14 cellular contexts compared by ENCODE assay signal in the genomic region with DNA sequence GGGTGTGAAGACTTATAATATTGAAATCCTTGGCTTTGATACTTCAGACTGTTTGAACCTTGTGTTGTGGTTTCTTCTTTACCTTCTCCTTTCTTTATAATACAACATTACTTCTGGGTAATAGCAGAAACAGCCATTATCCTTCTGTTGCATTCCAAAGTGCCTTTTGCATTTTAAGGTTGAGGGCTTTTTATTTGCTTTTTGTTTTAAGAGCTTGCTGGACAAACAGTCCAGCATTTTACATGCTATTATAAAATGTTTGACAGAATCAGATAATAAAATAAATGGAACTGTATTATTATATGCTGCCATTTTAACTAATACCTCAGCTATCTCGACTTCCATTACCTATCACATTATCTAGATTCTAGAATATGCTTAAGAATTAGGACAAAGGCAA. TPM values are rescaled to one million over a fixed set of nuclear protein-coding genes. Genes with fewer than 3 reads are reported as not detected.
DNase-seq lines count a peak whose midpoint lies in the region; ATAC-seq and TF ChIP-seq lines count a peak whose summit lies in the region.
"Had no signal": no experiment of that assay in that cellular context is flagged by ENCODE, and none has a peak within 500 bp of the region (broad histone marks: within the 10 kb centered on the region; RNA-seq: fewer than 3 reads in every experiment).

No MANE protein-coding gene starts in this region.

- peak; percentile 73 for DNase-seq in DMS79 (lab: John Stamatoyannopoulos, UW)
- DNase-seq in PC-3, result no peak
- no peak for DNase-seq in progenitor cell of endocrine pancreas (ENCODE audit: low spot score, unreplicated experiment)
- DNase-seq in spleen, result no peak
- no peak for DNase-seq in SIG-M5 (lab: John Stamatoyannopoulos, UW)
- DNase-seq: Calu3; CD4-positive, alpha-beta T cell; DMS 273 treated with DMSO at 0.1 percent for 48 hours; EL; H7; IMR-90 had no signal

- CTCF ChIA-PET in PC-3 (lab: Charles Lee), result interaction anchor here (0.6 kb wide), 2 partner anchors 118 to 1116 kb away, joined by 3 to 8 read pairs; a partner anchor contains a TSS

- ATAC-seq in PC-3, result peak; percentile 86
- ATAC-seq in GM19463 (IDR thresholded peaks at IDR 0.05; ENCODE audit: unreplicated experiment), result no peak
- ATAC-seq: GM23338 had no signal

- intact Hi-C loops in PC-3 (cut with micrococcal nuclease), result no loop called here
- intact Hi-C loops in spleen (cut with DNase I; ENCODE audit: low total_unique reads), result no loop called here

- H3K4me2 ChIP-seq in PC-3 (ENCODE audit: low read length), result no peak overlapping the region
- H3K4me2 ChIP-seq: BLaER1 treated with 17β-estradiol and CSF1 and Interleukin-3, amounts not matched to agents 10 nM and 100 nM; GM23338 had no signal

- H3K4me3 Mint-ChIP-seq in progenitor cell of endocrine pancreas (ENCODE audit: low read depth), result no peak overlapping the region
- H3K4me3 Mint-ChIP-seq: CD4-positive, alpha-beta T cell; GM23338 had no signal

- peak overlapping the region; percentile 85 for H3K27ac Mint-ChIP-seq in progenitor cell of endocrine pancreas
- H3K27ac Mint-ChIP-seq: CD4-positive, alpha-beta T cell; GM23338 had no signal

- no peaks in the 10 kb centered on the region for H3F3A ChIP-seq in PC-3 (ENCODE audit: low read length, unreplicated experiment)

- H4K20me1 ChIP-seq in PC-3 (ENCODE audit: low read length), result no peaks in the 10 kb centered on the region

- H3K4me3 ChIP-seq in PC-3 (ENCODE audit: low read length) (no peak overlapping the region), spleen (no peak overlapping the region)
- H3K4me3 ChIP-seq: BLaER1 treated with 17β-estradiol and CSF1 and Interleukin-3, amounts not matched to agents 10 nM and 100 nM; GM23338 had no signal

- WGBS in spleen, 5 donors, result 88 to 100% (median 97%) methylated on average over 1 of the region's 1 CpG

- no peak overlapping the region for H2AFZ ChIP-seq in PC-3 (ENCODE audit: low read length)
- H2AFZ ChIP-seq: GM23338 had no signal

- no peak overlapping the region for H3K27ac ChIP-seq in PC-3 (ENCODE audit: low read length)
- H3K27ac ChIP-seq in spleen, result no peak overlapping the region
- H3K27ac ChIP-seq: BLaER1 treated with 17β-estradiol and CSF1 and Interleukin-3, amounts not matched to agents 10 nM and 100 nM had no signal

- POLR2A ChIA-PET in PC-3 (lab: Charles Lee; ENCODE audit: unreplicated experiment), result interaction anchor here (0.5 to 0.7 kb wide), 3 partner anchors 10 to 52 kb away, joined by 3 to 15 read pairs (median 3); no protein-coding TSS in a partner anchor

- no peaks in the 10 kb centered on the region for H3K9me2 ChIP-seq in PC-3 (replicated peaks; ENCODE audit: low read length)

- H3K9me3 ChIP-seq in PC-3 (ENCODE audit: low read length), result no peaks in the 10 kb centered on the region
- no peaks in the 10 kb centered on the region for H3K9me3 ChIP-seq in spleen
- H3K9me3 ChIP-seq: BLaER1 treated with 17β-estradiol and CSF1 and Interleukin-3, amounts not matched to agents 10 nM and 100 nM had no signal

- no peak for TF ChIP-seq POLR2A in spleen (IDR thresholded peaks at IDR 0.05)

- H3K36me3 ChIP-seq in PC-3 (ENCODE audit: low read depth, low read length) (peaks cover 16% of the 10 kb centered on the region; the same call in 1 of the 2 replicates), spleen (peaks cover 6 to 74% (median 37%) of the 10 kb centered on the region in 6 donors)

- no peak overlapping the region for H3K9ac ChIP-seq in PC-3 (ENCODE audit: low read length)
- H3K9ac ChIP-seq: BLaER1 treated with 17β-estradiol and CSF1 and Interleukin-3, amounts not matched to agents 10 nM and 100 nM had no signal

- no peaks in the 10 kb centered on the region for H3K4me1 Mint-ChIP-seq in progenitor cell of endocrine pancreas (ENCODE audit: low read depth)
- H3K4me1 Mint-ChIP-seq: GM23338 had no signal

- TF ChIP-seq CTCF in PC-3 (conservative IDR thresholded peaks at IDR 0.05; ENCODE audit: low read depth, low read length), result no peak
- no peak for TF ChIP-seq CTCF in progenitor cell of endocrine pancreas (IDR thresholded peaks at IDR 0.05; ENCODE audit: unreplicated experiment)
- no peak for TF ChIP-seq CTCF in spleen (IDR thresholded peaks at IDR 0.05 in 8 of 11, conservative IDR thresholded peaks at IDR 0.05 in 3 of 11)

- no peaks in the 10 kb centered on the region for H3K27me3 Mint-ChIP-seq in progenitor cell of endocrine pancreas
- H3K27me3 Mint-ChIP-seq: CD4-positive, alpha-beta T cell had no signal

- no peaks in the 10 kb centered on the region for H3K27me3 ChIP-seq in PC-3 (ENCODE audit: low read length)
- H3K27me3 ChIP-seq in spleen (replicated peaks in 1 of 7), result no peaks in the 10 kb centered on the region
- H3K27me3 ChIP-seq: BLaER1 treated with 17β-estradiol and CSF1 and Interleukin-3, amounts not matched to agents 10 nM and 100 nM had no signal

- H3K79me2 ChIP-seq in PC-3 (ENCODE audit: low read length), result no peaks in the 10 kb centered on the region

- BruUV-seq in PC-3 (replicated peaks; lab: Mats Ljungman, UMichigan), result no TSS peak

- peaks cover 13% of the 10 kb centered on the region for H3K36me3 Mint-ChIP-seq in progenitor cell of endocrine pancreas (ENCODE audit: insufficient read depth)

- 0 out of 2 replicates have a peak, but pooled peaks cover 3% of the 10 kb centered on the region for H3K4me1 ChIP-seq in PC-3 (ENCODE audit: insufficient read depth, low read length)
- peaks cover 0 to 19% (median 0%) of the 10 kb centered on the region in 6 donors for H3K4me1 ChIP-seq in spleen

- no peaks in the 10 kb centered on the region for H3K9me3 Mint-ChIP-seq in progenitor cell of endocrine pancreas (ENCODE audit: low read depth)
- H3K9me3 Mint-ChIP-seq: CD4-positive, alpha-beta T cell; GM23338 had no signal

RNA-seq across cellular contexts. Expression of a gene that starts 14.0 kb away (rescaled TPM):
- total RNA-seq in PC-3 (2014; rRNA removed) (73.7 and 88.2 TPM in 2 replicates), progenitor cell of endocrine pancreas (65.5 and 65.7 TPM in 2 replicates), spleen (10 to 100 TPM; 47.3 to 62.6 (median 57.5) TPM)
- 10 to 100 TPM; 20.8 to 31.6 (median 23.3) TPM for polyA plus RNA-seq in spleen
